8 cellular contexts compared by ENCODE assay signal in the genomic region with DNA sequence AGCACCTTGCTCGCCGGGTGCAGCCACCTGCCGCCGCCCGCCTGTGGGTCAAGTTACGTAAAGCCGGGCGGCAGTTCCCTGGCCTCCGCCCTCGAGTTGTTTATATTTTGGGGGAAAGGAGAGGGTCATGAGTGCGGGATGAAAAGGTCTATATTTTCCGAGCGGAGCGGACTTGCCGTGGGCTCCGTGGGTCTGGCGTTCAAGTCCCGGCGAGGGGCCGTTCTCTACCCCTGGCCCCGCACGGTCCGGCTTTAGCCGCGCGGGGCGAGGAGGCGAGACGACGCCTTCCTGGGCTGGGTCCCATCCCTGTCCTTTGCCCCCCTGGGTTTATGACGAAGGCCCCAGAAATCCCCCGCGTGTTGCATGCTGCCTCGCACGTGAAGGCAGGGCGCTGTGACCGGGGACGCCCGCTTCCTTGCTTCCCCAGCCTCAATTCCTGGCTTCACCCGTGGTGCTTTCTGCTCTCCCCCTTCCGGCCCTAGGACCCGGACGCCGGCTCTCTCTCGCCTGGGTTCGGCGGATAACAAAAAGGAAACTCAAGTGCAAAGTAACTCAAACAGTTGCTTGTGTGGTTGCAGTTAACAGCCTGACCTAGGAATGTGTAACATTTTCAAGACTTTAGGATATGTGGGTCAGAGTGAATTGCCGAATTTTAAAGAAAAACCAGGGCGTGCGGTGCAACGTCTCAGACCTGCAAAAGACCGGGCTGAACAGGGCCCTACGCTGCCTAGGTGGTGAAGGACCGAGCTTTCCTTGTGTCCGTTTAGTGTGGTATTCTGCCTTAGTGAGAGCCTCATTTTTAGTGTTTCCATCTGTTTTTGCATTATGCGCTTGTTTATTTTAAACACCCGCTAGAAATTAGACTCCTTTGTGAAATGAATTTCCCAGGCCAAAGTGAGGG. TPM values are rescaled to one million over a fixed set of nuclear protein-coding genes. Genes with fewer than 3 reads are reported as not detected.
DNase-seq lines count a peak whose midpoint lies in the region; ATAC-seq and TF ChIP-seq lines count a peak whose summit lies in the region.

No MANE protein-coding gene starts in this region.

- no peaks in the 10 kb centered on the region for H3K27me3 ChIP-seq in BJ (ENCODE audit: control insufficient read depth, insufficient read depth, low read length)

- H3K4me3 ChIP-seq in BJ (ENCODE audit: low read depth, low read length) (peak overlapping the region; percentile 90), astrocyte of the spinal cord (ENCODE audit: low read depth, low read length) (peak overlapping the region; percentile 78), iPS-11a (ENCODE audit: low read depth, low read length) (peak overlapping the region; percentile 78), skeletal muscle cell (ENCODE audit: low read depth, low read length) (peak overlapping the region; percentile 58)

- CTCF ChIA-PET in BJ (lab: Yijun Ruan, JAX): interaction anchor here (1.3 to 2.5 kb wide), 2 partner anchors 11 to 279 kb away, joined by 4 to 22 read pairs; no protein-coding TSS in a partner anchor

- in situ Hi-C loops in astrocyte of the spinal cord (cut with HindIII; ENCODE audit: low sequenced_read_pairs): no loop called here

- peak; percentile 10 for ATAC-seq in GM19463 (IDR thresholded peaks at IDR 0.05; ENCODE audit: unreplicated experiment)

- TF ChIP-seq CTCF in BJ (IDR thresholded peaks at IDR 0.05; ENCODE audit: insufficient read depth, low read depth, low read length) (0 out of 2 replicates have a peak, but pooled peaks have one; percentile 6), astrocyte of the spinal cord (IDR thresholded peaks at IDR 0.05; ENCODE audit: low read depth, low read length) (no peak)

- POLR2A ChIA-PET in BJ (lab: Charles Lee): no interaction called here

- no peak for DNase-seq in BJ (ENCODE audit: low read depth)
- peak; percentile 45 for DNase-seq in HuH-7 (ENCODE audit: low spot score)
- DNase-seq in T-helper 9 cell: peak; percentile 49
- DNase-seq in astrocyte of the spinal cord (ENCODE audit: low read depth, low spot score): peak; percentile 37
- DNase-seq in skeletal muscle cell (ENCODE audit: low read depth): no peak
- DNase-seq in NCI-H1694 (lab: John Stamatoyannopoulos, UW): no peak

- H3K36me3 ChIP-seq in BJ (ENCODE audit: control insufficient read depth, insufficient read depth, low read length): no peaks in the 10 kb centered on the region

RNA-seq across cellular contexts. Expression of a gene that starts 0.8 kb away (rescaled TPM):
- polyA plus RNA-seq in BJ (2011; rRNA removed): 7.5 and 15.9 TPM in 2 replicates
- 18.0 and 20.8 TPM in 2 replicates for polyA minus RNA-seq in BJ (2011; rRNA and poly(A)+ RNA removed)

Comparison
In these comparisons a context has a peak if more than half of its experiments do, and no peak if none do; other contexts are left out.
1. DNase-seq: peak in HuH-7 (single experiment), T-helper 9 cell (single experiment) and astrocyte of the spinal cord (single experiment); none in BJ (single experiment), skeletal muscle cell (single experiment) and NCI-H1694 (single experiment).
2. Peak in every context shown above with its lines, with median percentiles within 50 percentile points of each other: H3K4me3 ChIP-seq.